ENCODE assay signal across 12 cellular contexts in the genomic region with DNA sequence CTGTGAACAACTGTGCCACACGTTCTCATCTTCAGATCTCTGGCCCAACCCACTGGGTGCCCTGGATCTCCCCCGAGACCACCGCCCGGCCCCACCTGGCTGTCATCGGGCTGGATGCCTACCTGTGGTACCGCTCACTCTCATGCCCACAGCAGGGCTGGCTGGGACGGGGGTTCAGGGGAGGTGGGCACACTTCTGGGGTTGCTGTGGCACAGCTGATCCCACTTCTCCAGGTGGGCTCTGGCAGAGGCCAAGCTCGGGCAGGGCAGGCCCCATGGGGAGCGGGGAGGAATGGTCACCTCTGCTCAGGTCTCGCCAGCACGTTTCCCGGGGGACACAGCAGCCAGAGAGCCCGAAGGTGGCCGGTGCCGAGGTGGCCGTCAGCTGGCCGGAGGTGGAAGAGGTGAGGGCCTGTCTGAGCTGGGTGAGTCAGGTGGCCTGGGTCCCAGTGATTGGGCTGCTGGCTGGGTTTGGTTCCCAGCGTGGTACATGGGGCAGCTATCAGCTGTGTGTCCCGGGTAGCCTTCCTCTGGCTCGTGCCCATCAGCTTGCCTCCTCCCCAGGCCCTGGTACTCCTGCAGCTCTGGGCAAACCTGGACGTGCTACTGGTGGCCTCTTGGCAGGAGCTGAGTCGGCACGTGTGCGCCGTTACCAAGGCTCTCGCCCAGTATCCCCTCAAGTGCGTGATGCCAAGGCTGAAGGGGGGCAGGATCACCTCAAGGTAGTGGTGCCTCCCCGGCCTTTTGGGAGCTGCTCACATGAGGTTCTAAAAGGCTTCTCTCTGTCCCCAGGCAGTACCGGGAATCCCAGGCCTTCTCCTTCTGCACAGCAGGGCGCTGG. TPM values are rescaled to one million over a fixed set of nuclear protein-coding genes. Genes with fewer than 3 reads are reported as not detected.
DNase-seq lines count a peak whose midpoint lies in the region; ATAC-seq and TF ChIP-seq lines count a peak whose summit lies in the region.
"Had no signal": no experiment of that assay in that cellular context is flagged by ENCODE, and none has a peak within 500 bp of the region (broad histone marks: within the 10 kb centered on the region; RNA-seq: fewer than 3 reads in every experiment).

No MANE protein-coding gene starts in this region.

- H3K27me3 ChIP-seq in BLaER1 treated with 17β-estradiol and CSF1 and Interleukin-3, amounts not matched to agents 10 nM and 100 nM: no peaks in the 10 kb centered on the region
- no peaks in the 10 kb centered on the region for H3K27me3 ChIP-seq in DOHH2 (ENCODE audit: control insufficient read depth, low read length)

- H3K36me3 Mint-ChIP-seq in activated CD8-positive, alpha-beta T cell treated with anti-CD3 and anti-CD28 coated beads, Interleukin-2, amount 10 ng/mL, durations not matched to agents 7 days and 5 days (ENCODE audit: low read depth): peaks cover 15% of the 10 kb centered on the region
- H3K36me3 Mint-ChIP-seq in memory B cell: peaks cover 2% of the 10 kb centered on the region

- peaks cover 15% of the 10 kb centered on the region for H3K4me1 Mint-ChIP-seq in activated CD8-positive, alpha-beta T cell treated with anti-CD3 and anti-CD28 coated beads, Interleukin-2, amount 10 ng/mL, durations not matched to agents 7 days and 5 days (ENCODE audit: low read depth)
- peaks cover 8% of the 10 kb centered on the region for H3K4me1 Mint-ChIP-seq in memory B cell

- peak overlapping the region; percentile 92 to 98 (median 96); a peak in 21 of 22 replicates for H3K9ac ChIP-seq in BLaER1 treated with 17β-estradiol and CSF1 and Interleukin-3, amounts not matched to agents 10 nM and 100 nM

- H3K4me3 Mint-ChIP-seq in activated CD8-positive, alpha-beta T cell treated with anti-CD3 and anti-CD28 coated beads, Interleukin-2, amount 10 ng/mL, durations not matched to agents 7 days and 5 days: peak overlapping the region; percentile 43
- H3K4me3 Mint-ChIP-seq in memory B cell: peak overlapping the region; percentile 41

- peak overlapping the region in 2 of 11 experiments; percentile 94; a peak in 4 of 22 replicates for H3K27ac ChIP-seq in BLaER1 treated with 17β-estradiol and CSF1 and Interleukin-3, amounts not matched to agents 10 nM and 100 nM
- no peak overlapping the region for H3K27ac ChIP-seq in DOHH2 (ENCODE audit: low read depth, low read length)

- H3K4me2 ChIP-seq in BLaER1 treated with 17β-estradiol and CSF1 and Interleukin-3, amounts not matched to agents 10 nM and 100 nM: peak overlapping the region; percentile 96 to 100 (median 99)
- peak overlapping the region; percentile 96; the same call in 1 of the 2 replicates for H3K4me2 ChIP-seq in DOHH2 (ENCODE audit: low read length)

- H3K9me3 Mint-ChIP-seq in activated CD8-positive, alpha-beta T cell treated with anti-CD3 and anti-CD28 coated beads, Interleukin-2, amount 10 ng/mL, durations not matched to agents 7 days and 5 days (ENCODE audit: insufficient read depth): no peaks in the 10 kb centered on the region
- no peaks in the 10 kb centered on the region for H3K9me3 Mint-ChIP-seq in memory B cell

- H3K27ac Mint-ChIP-seq in activated CD8-positive, alpha-beta T cell treated with anti-CD3 and anti-CD28 coated beads, Interleukin-2, amount 10 ng/mL, durations not matched to agents 7 days and 5 days: no peak overlapping the region
- H3K27ac Mint-ChIP-seq in memory B cell: no peak overlapping the region

- no peaks in the 10 kb centered on the region for H3K9me3 ChIP-seq in BLaER1 treated with 17β-estradiol and CSF1 and Interleukin-3, amounts not matched to agents 10 nM and 100 nM (replicated peaks in 1 of 11)
- no peaks in the 10 kb centered on the region for H3K9me3 ChIP-seq in DOHH2 (ENCODE audit: control insufficient read depth, insufficient read depth, low read length)

- CTCF ChIA-PET in activated CD8-positive, alpha-beta T cell treated with anti-CD3 and anti-CD28 coated beads, Interleukin-2, amount 10 ng/mL, durations not matched to agents 7 days and 5 days (lab: Charles Lee): interaction anchor here (1.4 to 4.8 kb wide), 2 partner anchors 7 to 154 kb away, joined by 3 to 41 read pairs; a partner anchor contains a TSS

- H3K4me3 ChIP-seq in BLaER1 treated with 17β-estradiol and CSF1 and Interleukin-3, amounts not matched to agents 10 nM and 100 nM: peak overlapping the region in 6 of 10 experiments; percentile 82 to 97 (median 92); a peak in 7 of 20 replicates
- no peak overlapping the region for H3K4me3 ChIP-seq in DOHH2 (ENCODE audit: low read length)
- H3K4me3 ChIP-seq: lung had no signal

- peaks cover 11% of the 10 kb centered on the region for H3F3A ChIP-seq in DOHH2 (ENCODE audit: control insufficient read depth, insufficient read depth)

- peaks cover 52% of the 10 kb centered on the region for H3K79me2 ChIP-seq in DOHH2 (ENCODE audit: control insufficient read depth, low read length)

- H3K9me2 ChIP-seq in DOHH2 (replicated peaks; ENCODE audit: control insufficient read depth, low read length): no peaks in the 10 kb centered on the region

- peaks cover 63 to 88% (median 72%) of the 10 kb centered on the region in 11 experiments for H4K20me1 ChIP-seq in BLaER1 treated with 17β-estradiol and CSF1 and Interleukin-3, amounts not matched to agents 10 nM and 100 nM
- H4K20me1 ChIP-seq in DOHH2 (ENCODE audit: control insufficient read depth, insufficient read depth, low read depth, low read length): no peaks in the 10 kb centered on the region

- H3K36me3 ChIP-seq in BLaER1 treated with 17β-estradiol and CSF1 and Interleukin-3, amounts not matched to agents 10 nM and 100 nM: peaks cover 41 to 63% (median 51%) of the 10 kb centered on the region in 11 experiments
- H3K36me3 ChIP-seq in DOHH2 (ENCODE audit: control insufficient read depth, low read length): peaks cover 60% of the 10 kb centered on the region

- no peak for ATAC-seq in activated CD8-positive, alpha-beta T cell treated with anti-CD3 and anti-CD28 coated beads, Interleukin-2, amount 10 ng/mL, durations not matched to agents 7 days and 5 days
- ATAC-seq in memory B cell (ENCODE audit: low read depth) (no peak), GM21423 (IDR thresholded peaks at IDR 0.05; ENCODE audit: unreplicated experiment) (no peak), HG03108 (IDR thresholded peaks at IDR 0.05; ENCODE audit: unreplicated experiment) (no peak)

- TF ChIP-seq CTCF in DOHH2 (IDR thresholded peaks at IDR 0.05; ENCODE audit: low read depth, low read length, poor library complexity, severe bottlenecking): no peak

- no peaks in the 10 kb centered on the region for H3K27me3 Mint-ChIP-seq in activated CD8-positive, alpha-beta T cell treated with anti-CD3 and anti-CD28 coated beads, Interleukin-2, amount 10 ng/mL, durations not matched to agents 7 days and 5 days (ENCODE audit: low read depth)
- no peaks in the 10 kb centered on the region for H3K27me3 Mint-ChIP-seq in memory B cell

- H3K4me1 ChIP-seq in BLaER1 treated with 17β-estradiol and CSF1 and Interleukin-3, amounts not matched to agents 10 nM and 100 nM: peaks cover 25 to 44% (median 34%) of the 10 kb centered on the region in 10 experiments
- H3K4me1 ChIP-seq in DOHH2 (ENCODE audit: control insufficient read depth, low read length): peaks cover 19% of the 10 kb centered on the region

- POLR2A ChIA-PET in activated CD8-positive, alpha-beta T cell treated with anti-CD3 and anti-CD28 coated beads, Interleukin-2, amount 10 ng/mL, durations not matched to agents 7 days and 5 days (lab: Charles Lee): interaction anchor here (2.4 kb wide), 1 partner anchor 69 kb away, joined by 11 read pairs; a partner anchor contains a TSS

- DNase-seq in activated CD8-positive, alpha-beta T cell treated with anti-CD3 and anti-CD28 coated beads, Interleukin-2, amount 10 ng/mL, durations not matched to agents 7 days and 5 days: no peak
- no peak for DNase-seq in memory B cell (ENCODE audit: low spot score in 2 of 2)
- DNase-seq in activated gamma-delta T cell (lab: John Stamatoyannopoulos, UW): no peak
- DNase-seq: activated effector memory CD4-positive, alpha-beta T cell treated with anti-CD3 and anti-CD28 coated beads, Interleukin-2, amount 50 U/mL, for 16 hours; NCI-H1048; NCI-H510A; retina had no signal

RNA-seq across cellular contexts. Expression of a gene that starts 2.3 kb away (rescaled TPM):
- total RNA-seq in activated CD8-positive, alpha-beta T cell treated with anti-CD3 and anti-CD28 coated beads, Interleukin-2, amount 10 ng/mL, durations not matched to agents 7 days and 5 days: 100 to 1,000 TPM; 126 to 135 TPM

RNA-seq across cellular contexts. Expression of a gene that starts 2.6 kb away (rescaled TPM):
- total RNA-seq in activated CD8-positive, alpha-beta T cell treated with anti-CD3 and anti-CD28 coated beads, Interleukin-2, amount 10 ng/mL, durations not matched to agents 7 days and 5 days: 10 to 100 TPM; 31.8 to 32.0 TPM

RNA-seq across cellular contexts. Expression of a gene that starts 3.9 kb away (rescaled TPM):
- 10 to 100 TPM; 41.3 to 41.4 TPM for total RNA-seq in activated CD8-positive, alpha-beta T cell treated with anti-CD3 and anti-CD28 coated beads, Interleukin-2, amount 10 ng/mL, durations not matched to agents 7 days and 5 days

RNA-seq across cellular contexts. Expression of a gene that starts 7.1 kb away (rescaled TPM):
- total RNA-seq in activated CD8-positive, alpha-beta T cell treated with anti-CD3 and anti-CD28 coated beads, Interleukin-2, amount 10 ng/mL, durations not matched to agents 7 days and 5 days: 10 to 100 TPM; 31.1 to 33.0 TPM

RNA-seq across cellular contexts. Expression of a gene that starts 7.5 kb away (rescaled TPM):
- total RNA-seq in activated CD8-positive, alpha-beta T cell treated with anti-CD3 and anti-CD28 coated beads, Interleukin-2, amount 10 ng/mL, durations not matched to agents 7 days and 5 days: 10 to 100 TPM; 58.5 to 61.8 TPM
